ENCODE assay signal across 12 cellular contexts in genomic region chr3:12149029-12149428, GRCh38. TPM values are rescaled to one million over a fixed set of nuclear protein-coding genes. Genes with fewer than 3 reads are reported as not detected.
"Had no signal": no experiment of that assay in that cellular context is flagged by ENCODE, and none has a peak within 500 bp of the region (broad histone marks: within the 10 kb centered on the region; RNA-seq: fewer than 3 reads in every experiment).

No MANE protein-coding gene starts in this region.

- H3K36me3 ChIP-seq: cardiac muscle cell, colonic mucosa, transverse colon had no signal

- H3K27ac ChIP-seq: cardiac muscle cell, colonic mucosa, transverse colon had no signal

- H3K27ac Mint-ChIP-seq: activated CD8-positive, alpha-beta T cell treated with anti-CD3 and anti-CD28 coated beads for 36 hours; activated naive CD4-positive, alpha-beta T cell treated with anti-CD3 and anti-CD28 coated beads for 36 hours; memory B cell; natural killer cell treated with Interleukin-12 subunit alpha and Interleukin-12 subunit beta and Interleukin-15 and Interleukin-18, amount 100 ng/mL, for 72 hours had no signal

- H3K36me3 Mint-ChIP-seq: memory B cell; natural killer cell treated with Interleukin-12 subunit alpha and Interleukin-12 subunit beta and Interleukin-15 and Interleukin-18, amount 100 ng/mL, for 72 hours had no signal

- H3K9me3 Mint-ChIP-seq: activated CD8-positive, alpha-beta T cell treated with anti-CD3 and anti-CD28 coated beads for 36 hours; activated naive CD4-positive, alpha-beta T cell treated with anti-CD3 and anti-CD28 coated beads for 36 hours; memory B cell; natural killer cell treated with Interleukin-12 subunit alpha and Interleukin-12 subunit beta and Interleukin-15 and Interleukin-18, amount 100 ng/mL, for 72 hours had no signal

- H3K27me3 ChIP-seq: cardiac muscle cell, colonic mucosa, transverse colon had no signal

- H3K4me3 Mint-ChIP-seq: activated CD8-positive, alpha-beta T cell treated with anti-CD3 and anti-CD28 coated beads for 36 hours; activated naive CD4-positive, alpha-beta T cell treated with anti-CD3 and anti-CD28 coated beads for 36 hours; memory B cell; natural killer cell treated with Interleukin-12 subunit alpha and Interleukin-12 subunit beta and Interleukin-15 and Interleukin-18, amount 100 ng/mL, for 72 hours had no signal

- H3K4me1 ChIP-seq: colonic mucosa had no signal

- DNase-seq: activated CD4-positive, alpha-beta T cell treated with anti-CD3 and anti-CD28 coated beads for 4 hours; activated CD8-positive, alpha-beta memory T cell treated with anti-CD3 and anti-CD28 coated beads, Interleukin-2, amount 50 U/mL, for 48 hours; activated CD8-positive, alpha-beta T cell treated with anti-CD3 and anti-CD28 coated beads for 36 hours; activated naive CD4-positive, alpha-beta T cell treated with anti-CD3 and anti-CD28 coated beads for 36 hours; colonic mucosa; hypothalamus; small intestine; T-helper 1 cell; transverse colon had no signal

- H3K4me1 Mint-ChIP-seq: memory B cell had no signal

- ATAC-seq: activated CD8-positive, alpha-beta T cell treated with anti-CD3 and anti-CD28 coated beads for 36 hours; natural killer cell treated with Interleukin-12 subunit alpha and Interleukin-12 subunit beta and Interleukin-15 and Interleukin-18, amount 100 ng/mL, for 72 hours had no signal

- H3K9me3 ChIP-seq: colonic mucosa, transverse colon had no signal

- H3K4me3 ChIP-seq: cardiac muscle cell, colonic mucosa, transverse colon had no signal

RNA-seq across cellular contexts. Expression of gene TIMP4, which starts 9.7 kb away (rescaled TPM):
- total RNA-seq: activated CD8-positive, alpha-beta T cell treated with anti-CD3 and anti-CD28 coated beads for 36 hours; cardiac muscle cell; natural killer cell treated with Interleukin-12 subunit alpha and Interleukin-12 subunit beta and Interleukin-15 and Interleukin-18, amount 100 ng/mL, for 72 hours had no signal
